ENCODE assay signal across 8 cellular contexts in the genomic region with DNA sequence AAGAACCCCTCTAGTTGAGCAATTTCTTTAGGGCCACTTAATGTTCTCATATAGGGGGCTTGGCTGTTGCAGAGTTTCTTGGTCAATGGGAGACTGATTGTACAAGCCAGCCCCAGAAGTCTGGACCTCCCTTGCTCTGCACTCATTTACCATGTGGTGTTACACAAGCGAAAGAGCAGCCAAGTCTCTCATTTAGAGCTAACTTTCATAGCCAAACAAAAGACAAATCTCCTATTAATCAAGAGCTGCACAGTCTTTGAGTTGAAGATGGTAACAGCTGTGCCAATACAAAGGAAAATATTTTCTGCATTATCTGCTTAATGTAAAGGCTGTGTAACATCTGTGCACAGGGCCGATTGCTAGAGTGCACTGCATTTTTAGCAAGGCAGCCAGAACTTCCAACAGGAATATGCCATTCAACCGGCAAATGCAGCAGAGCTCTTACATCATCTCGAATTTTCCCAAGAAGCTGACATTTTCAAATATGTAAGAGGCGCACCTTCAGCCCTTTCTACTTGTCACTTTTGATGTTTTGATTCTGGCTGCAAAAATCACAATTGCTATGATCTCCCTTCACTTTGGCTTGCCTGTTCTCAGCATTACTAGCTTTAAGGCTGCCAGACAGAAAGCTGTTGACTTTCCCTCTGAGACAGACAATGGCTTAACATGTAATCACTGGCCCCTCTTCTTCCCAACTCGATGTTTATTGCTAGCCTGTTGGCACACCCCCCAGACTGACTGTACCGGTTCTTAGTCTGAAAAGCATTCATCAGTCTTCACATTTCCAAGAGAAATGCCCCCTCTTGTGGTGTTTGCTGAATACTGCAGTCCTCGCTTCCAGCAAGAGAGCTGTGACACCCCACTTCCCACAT.
DNase-seq lines count a peak whose midpoint lies in the region; ATAC-seq, FAIRE-seq and TF ChIP-seq lines count a peak whose summit lies in the region.

No MANE protein-coding gene starts in this region.

- H3K9me3 ChIP-seq in BE2C, result no peaks in the 10 kb centered on the region
- no peaks in the 10 kb centered on the region for H3K9me3 ChIP-seq in HepG2 (ENCODE audit: low read length)

- no peaks in the 10 kb centered on the region; the same call in 1 of the 2 replicates for H3K27me3 ChIP-seq in BE2C
- H3K27me3 ChIP-seq in HepG2 (ENCODE audit: control insufficient read depth in 1 of 2, insufficient read depth in 2 of 2, low read length in 2 of 2), result no peaks in the 10 kb centered on the region

- H3K36me3 ChIP-seq in BE2C (no peaks in the 10 kb centered on the region), HepG2 (replicated peaks in 1 of 2; ENCODE audit: control insufficient read depth in 1 of 2, insufficient read depth in 2 of 2, low read length in 2 of 2) (no peaks in the 10 kb centered on the region)

- intact Hi-C loops in HepG2 (cut with micrococcal nuclease; ENCODE audit: unreplicated experiment), result loop anchor here (1.0 to 5.0 kb wide), 4 partner anchors 71 to 975 kb away; a partner anchor contains a TSS

- no peak overlapping the region for H3K9ac ChIP-seq in HepG2 (ENCODE audit: insufficient read depth, low read depth, low read length)

- peak overlapping the region; percentile 49 for H2AFZ ChIP-seq in HepG2 (ENCODE audit: low read length)

- in situ Hi-C loops in HepG2 (cut with HindIII; ENCODE audit: extremely low pct_ligation_motif_present, low pct_unique_long_range_greater_than_20kb), result no loop called here

- peak; percentile 48 for DNase-seq in BE2C
- DNase-seq in NCI-H345 treated with DMSO at 0.1 percent for 48 hours (lab: John Stamatoyannopoulos, UW; ENCODE audit: unreplicated experiment), result peak; percentile 82
- peak; percentile 35 for DNase-seq in activated CD4-positive, alpha-beta T cell treated with anti-CD3 and anti-CD28 coated beads for 1 hour
- DNase-seq in choroid plexus epithelial cell (ENCODE audit: low read depth), result peak; percentile 91
- peak; percentile 74 for DNase-seq in HepG2 (ENCODE audit: low spot score)
- DNase-seq in stimulated activated CD4-positive, alpha-beta T cell treated with anti-CD3 and anti-CD28 coated beads, Interleukin-4, amount 100 ng/mL, for 24 hours, result peak; percentile 74

- no peaks in the 10 kb centered on the region for H4K20me1 ChIP-seq in HepG2 (ENCODE audit: insufficient read depth, low read length)

- WGBS in HepG2 (ENCODE audit: low lambda C conversion rate), result 21% methylated on average over 8 of the region's 8 CpGs

- TF ChIP-seq CTCF in BE2C (IDR thresholded peaks at IDR 0.05; ENCODE audit: low read depth, low read length) (peak; percentile 78), choroid plexus epithelial cell (conservative IDR thresholded peaks at IDR 0.05; ENCODE audit: low read depth, low read length) (peak; percentile 90), HepG2 (CRISPR knock-in tag; IDR thresholded peaks at IDR 0.05) (peak; percentile 91)

- no peak for TF ChIP-seq POLR2A in HepG2 (IDR thresholded peaks at IDR 0.05; ENCODE audit: insufficient read depth in 1 of 2, low read depth in 2 of 2, low read length in 2 of 2)

- no TSS peak for BruUV-seq in HepG2 (replicated peaks; lab: Mats Ljungman, UMichigan)

- H3K4me1 ChIP-seq in BE2C (no peaks in the 10 kb centered on the region), HepG2 (ENCODE audit: insufficient read depth, low read length) (peaks cover 8% of the 10 kb centered on the region; the same call in 1 of the 2 replicates)

- no peak overlapping the region for H3K4me3 ChIP-seq in BE2C (ENCODE audit: low read depth, low read length)
- no peak overlapping the region for H3K4me3 ChIP-seq in choroid plexus epithelial cell (ENCODE audit: low read depth, low read length)
- no peak overlapping the region for H3K4me3 ChIP-seq in HepG2 (replicated peaks in 1 of 3; ENCODE audit: insufficient read depth in 1 of 3, low read depth in 2 of 3, low read length in 3 of 3)

- H3K27ac ChIP-seq in HepG2 (ENCODE audit: extremely low read length, insufficient read depth, low read length), result no peak overlapping the region

- peak; percentile 99 for FAIRE-seq in HepG2 (lab: Jason Lieb, UNC)

- TF ChIP-seq EP300 in HepG2 (IDR thresholded peaks at IDR 0.05; ENCODE audit: low read depth in 2 of 2, low read length in 2 of 2) (no peak), HepG2 (CRISPR knock-in tag; IDR thresholded peaks at IDR 0.05; ENCODE audit: borderline replicate concordance) (no peak)

- CTCF ChIA-PET in HepG2 (lab: Yijun Ruan, JAX; ENCODE audit: low intra/inter-chr PET ratio, low total read pairs), result interaction anchor here (0.8 to 1.4 kb wide), 4 partner anchors 160 to 975 kb away, joined by 3 to 4 read pairs (median 3); no protein-coding TSS in a partner anchor

- no peaks in the 10 kb centered on the region for H3K79me2 ChIP-seq in HepG2 (ENCODE audit: insufficient read depth, low read length)

- ATAC-seq in GM19035 (IDR thresholded peaks at IDR 0.05; ENCODE audit: unreplicated experiment) (peak; percentile 96), HG03280 (IDR thresholded peaks at IDR 0.05; ENCODE audit: unreplicated experiment) (peak; percentile 88), HepG2 (peak; percentile 98)

- TF ChIP-seq RAD21 in HepG2 (CRISPR knock-in tag; IDR thresholded peaks at IDR 0.05), result peak; percentile 62

- peak overlapping the region; percentile 44 for H3K4me2 ChIP-seq in HepG2 (ENCODE audit: low read depth, low read length)

- POLR2A ChIA-PET in HepG2 (lab: Yijun Ruan, JAX), result interaction anchor here (0.7 to 1.3 kb wide), 2 partner anchors 97 to 793 kb away, joined by 3 to 5 read pairs; a partner anchor contains a TSS

TF ChIP-seq in HepG2, 621 proteins besides CTCF, POLR2A, EP300 and RAD21 (continues in another document):
- TF ChIP-seq, protein P1, sequence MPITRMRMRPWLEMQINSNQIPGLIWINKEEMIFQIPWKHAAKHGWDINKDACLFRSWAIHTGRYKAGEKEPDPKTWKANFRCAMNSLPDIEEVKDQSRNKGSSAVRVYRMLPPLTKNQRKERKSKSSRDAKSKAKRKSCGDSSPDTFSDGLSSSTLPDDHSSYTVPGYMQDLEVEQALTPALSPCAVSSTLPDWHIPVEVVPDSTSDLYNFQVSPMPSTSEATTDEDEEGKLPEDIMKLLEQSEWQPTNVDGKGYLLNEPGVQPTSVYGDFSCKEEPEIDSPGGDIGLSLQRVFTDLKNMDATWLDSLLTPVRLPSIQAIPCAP (CRISPR knock-in tag; IDR thresholded peaks at IDR 0.05; ENCODE audit: low read depth), result no peak
- TF ChIP-seq, protein P2, sequence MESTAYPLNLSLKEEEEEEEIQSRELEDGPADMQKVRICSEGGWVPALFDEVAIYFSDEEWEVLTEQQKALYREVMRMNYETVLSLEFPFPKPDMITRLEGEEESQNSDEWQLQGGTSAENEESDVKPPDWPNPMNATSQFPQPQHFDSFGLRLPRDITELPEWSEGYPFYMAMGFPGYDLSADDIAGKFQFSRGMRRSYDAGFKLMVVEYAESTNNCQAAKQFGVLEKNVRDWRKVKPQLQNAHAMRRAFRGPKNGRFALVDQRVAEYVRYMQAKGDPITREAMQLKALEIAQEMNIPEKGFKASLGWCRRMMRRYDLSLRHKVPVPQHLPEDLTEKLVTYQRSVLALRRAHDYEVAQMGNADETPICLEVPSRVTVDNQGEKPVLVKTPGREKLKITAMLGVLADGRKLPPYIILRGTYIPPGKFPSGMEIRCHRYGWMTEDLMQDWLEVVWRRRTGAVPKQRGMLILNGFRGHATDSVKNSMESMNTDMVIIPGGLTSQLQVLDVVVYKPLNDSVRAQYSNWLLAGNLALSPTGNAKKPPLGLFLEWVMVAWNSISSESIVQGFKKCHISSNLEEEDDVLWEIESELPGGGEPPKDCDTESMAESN (CRISPR knock-in tag; conservative IDR thresholded peaks at IDR 0.05), result no peak
- TF ChIP-seq, protein P3, sequence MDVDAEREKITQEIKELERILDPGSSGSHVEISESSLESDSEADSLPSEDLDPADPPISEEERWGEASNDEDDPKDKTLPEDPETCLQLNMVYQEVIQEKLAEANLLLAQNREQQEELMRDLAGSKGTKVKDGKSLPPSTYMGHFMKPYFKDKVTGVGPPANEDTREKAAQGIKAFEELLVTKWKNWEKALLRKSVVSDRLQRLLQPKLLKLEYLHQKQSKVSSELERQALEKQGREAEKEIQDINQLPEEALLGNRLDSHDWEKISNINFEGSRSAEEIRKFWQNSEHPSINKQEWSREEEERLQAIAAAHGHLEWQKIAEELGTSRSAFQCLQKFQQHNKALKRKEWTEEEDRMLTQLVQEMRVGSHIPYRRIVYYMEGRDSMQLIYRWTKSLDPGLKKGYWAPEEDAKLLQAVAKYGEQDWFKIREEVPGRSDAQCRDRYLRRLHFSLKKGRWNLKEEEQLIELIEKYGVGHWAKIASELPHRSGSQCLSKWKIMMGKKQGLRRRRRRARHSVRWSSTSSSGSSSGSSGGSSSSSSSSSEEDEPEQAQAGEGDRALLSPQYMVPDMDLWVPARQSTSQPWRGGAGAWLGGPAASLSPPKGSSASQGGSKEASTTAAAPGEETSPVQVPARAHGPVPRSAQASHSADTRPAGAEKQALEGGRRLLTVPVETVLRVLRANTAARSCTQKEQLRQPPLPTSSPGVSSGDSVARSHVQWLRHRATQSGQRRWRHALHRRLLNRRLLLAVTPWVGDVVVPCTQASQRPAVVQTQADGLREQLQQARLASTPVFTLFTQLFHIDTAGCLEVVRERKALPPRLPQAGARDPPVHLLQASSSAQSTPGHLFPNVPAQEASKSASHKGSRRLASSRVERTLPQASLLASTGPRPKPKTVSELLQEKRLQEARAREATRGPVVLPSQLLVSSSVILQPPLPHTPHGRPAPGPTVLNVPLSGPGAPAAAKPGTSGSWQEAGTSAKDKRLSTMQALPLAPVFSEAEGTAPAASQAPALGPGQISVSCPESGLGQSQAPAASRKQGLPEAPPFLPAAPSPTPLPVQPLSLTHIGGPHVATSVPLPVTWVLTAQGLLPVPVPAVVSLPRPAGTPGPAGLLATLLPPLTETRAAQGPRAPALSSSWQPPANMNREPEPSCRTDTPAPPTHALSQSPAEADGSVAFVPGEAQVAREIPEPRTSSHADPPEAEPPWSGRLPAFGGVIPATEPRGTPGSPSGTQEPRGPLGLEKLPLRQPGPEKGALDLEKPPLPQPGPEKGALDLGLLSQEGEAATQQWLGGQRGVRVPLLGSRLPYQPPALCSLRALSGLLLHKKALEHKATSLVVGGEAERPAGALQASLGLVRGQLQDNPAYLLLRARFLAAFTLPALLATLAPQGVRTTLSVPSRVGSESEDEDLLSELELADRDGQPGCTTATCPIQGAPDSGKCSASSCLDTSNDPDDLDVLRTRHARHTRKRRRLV (CRISPR knock-in tag; IDR thresholded peaks at IDR 0.05), result no peak
- TF ChIP-seq ZNF205 (CRISPR knock-in tag; IDR thresholded peaks at IDR 0.05) (no peak), ZNF747 (CRISPR knock-in tag; IDR thresholded peaks at IDR 0.05; ENCODE audit: borderline replicate concordance) (no peak), MED1 (CRISPR knock-in tag; IDR thresholded peaks at IDR 0.05) (peak; percentile 36; the same call in 1 of the 2 replicates)

Comparison
In these comparisons a context has a peak if more than half of its experiments do, and no peak if none do; other contexts are left out.
1. DNase-seq: peak in every context shown above with its lines; median percentile 91 in choroid plexus epithelial cell; 82 in NCI-H345 treated with DMSO at 0.1 percent for 48 hours; 74 in HepG2; 74 in stimulated activated CD4-positive, alpha-beta T cell treated with anti-CD3 and anti-CD28 coated beads, Interleukin-4, amount 100 ng/mL, for 24 hours; 48 in BE2C; 35 in activated CD4-positive, alpha-beta T cell treated with anti-CD3 and anti-CD28 coated beads for 1 hour.